11 cellular contexts compared by ENCODE assay signal in the genomic region with DNA sequence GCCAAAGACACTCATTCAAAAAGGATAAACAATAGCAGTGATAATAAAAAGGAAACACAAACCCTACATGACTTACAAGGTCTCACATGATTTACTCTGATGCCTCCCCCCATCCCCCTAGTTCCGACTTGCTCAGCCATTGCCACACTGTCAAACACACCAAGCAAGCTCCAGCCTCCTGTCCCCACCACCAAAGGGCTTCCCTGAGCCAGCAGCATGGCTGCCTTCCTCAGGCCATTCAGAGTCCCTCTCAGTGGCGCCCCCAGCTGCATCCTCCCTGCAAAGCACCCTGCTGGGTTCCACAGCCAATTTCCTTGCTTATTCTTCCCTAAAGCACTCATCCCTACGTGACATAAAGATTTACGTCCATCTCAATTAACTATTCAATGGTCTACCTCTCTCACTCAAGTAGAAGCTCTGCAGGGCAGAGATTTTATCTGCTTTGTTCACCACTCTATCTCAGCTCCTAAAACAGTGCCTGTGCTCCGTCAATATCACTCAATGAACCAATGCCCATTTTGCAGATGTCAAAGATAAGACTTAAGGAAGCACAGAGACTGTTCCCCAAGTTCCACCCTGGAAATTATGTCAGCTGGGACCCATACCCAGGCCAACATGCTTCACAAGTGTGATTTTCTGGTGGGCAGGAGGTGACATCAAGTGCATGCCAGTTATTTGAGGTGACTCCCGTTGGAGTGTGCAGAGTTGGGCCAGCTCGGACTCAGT.
DNase-seq lines count a peak whose midpoint lies in the region; ATAC-seq, FAIRE-seq and TF ChIP-seq lines count a peak whose summit lies in the region.
"Had no signal": no experiment of that assay in that cellular context is flagged by ENCODE, and none has a peak within 500 bp of the region (broad histone marks: within the 10 kb centered on the region; RNA-seq: fewer than 3 reads in every experiment).

No MANE protein-coding gene starts in this region.

- H3K27me3 ChIP-seq in H9 (ENCODE audit: insufficient read depth, low read length): no peaks in the 10 kb centered on the region
- H3K27me3 ChIP-seq: breast epithelium had no signal

- no peak overlapping the region for H3K9ac ChIP-seq in H9 (ENCODE audit: extremely low read depth, insufficient read length, low read length)

- H2AK5ac ChIP-seq in H9 (ENCODE audit: insufficient read length, low read length): no peak overlapping the region

- H3K27ac Mint-ChIP-seq in H9 (peak overlapping the region; percentile 4 to 38 (median 23); a peak in 3 of 7 replicates), endothelial cell (ENCODE audit: unreplicated experiment) (peak overlapping the region; percentile 89)

- no peak overlapping the region for H2BK5ac ChIP-seq in H9 (ENCODE audit: insufficient read length, low read length)

- H4K8ac ChIP-seq in H9 (replicated peaks; ENCODE audit: insufficient read length, low read depth, low read length): no peak overlapping the region

- H3K4me3 ChIP-seq in mesodermal cell (ENCODE audit: extremely low read depth, insufficient read depth, low read length, poor library complexity, severe bottlenecking): no peak overlapping the region
- H3K4me3 ChIP-seq: breast epithelium had no signal

- WGBS in H9 (ENCODE audit: extremely low coverage, insufficient read length, low lambda C conversion rate): no CpG with 5 or more reads among the region's 7 CpGs
- WGBS in mesodermal cell (ENCODE audit: insufficient coverage in 2 of 2), 2 experiments: 86 to 95% methylated on average over 7 of the region's 7 CpGs

- H2BK20ac ChIP-seq in H9 (ENCODE audit: low read depth, low read length, poor library complexity, severe bottlenecking): no peak overlapping the region

- no peak overlapping the region for H4K91ac ChIP-seq in H9 (ENCODE audit: insufficient read length, low read depth, low read length)

- no peak overlapping the region for H3K18ac ChIP-seq in H9 (ENCODE audit: insufficient read length, low read depth, low read length)

- no peak overlapping the region for H2BK15ac ChIP-seq in H9 (ENCODE audit: low read depth, low read length)

- no peak for FAIRE-seq in D721Med (lab: Jason Lieb, UNC)
- FAIRE-seq: endothelial cell of umbilical vein had no signal

- no peak overlapping the region for H3K4ac ChIP-seq in H9 (ENCODE audit: low read depth, low read length)

- H3K79me1 ChIP-seq in H9 (ENCODE audit: insufficient read depth, low read depth, low read length, poor library complexity, severe bottlenecking): no peaks in the 10 kb centered on the region

- H3K36me3 ChIP-seq in mesodermal cell (ENCODE audit: control insufficient read depth, insufficient read depth, low read length): no peaks in the 10 kb centered on the region
- H3K36me3 ChIP-seq: breast epithelium had no signal

- no peaks in the 10 kb centered on the region for H4K20me1 ChIP-seq in H9 (ENCODE audit: control insufficient read depth, insufficient read depth, insufficient read length)

- H3K23ac ChIP-seq in H9 (ENCODE audit: insufficient read length, low read depth, low read length): no peak overlapping the region

- no peak overlapping the region for H3K27ac ChIP-seq in H9 (ENCODE audit: insufficient read length, low read depth, low read length)
- H3K27ac ChIP-seq in mesodermal cell (ENCODE audit: low read depth, low read length, severe bottlenecking): peak overlapping the region; percentile 83

- no peak overlapping the region for H4K5ac ChIP-seq in H9 (ENCODE audit: insufficient read length, low read depth, low read length)

- H3K4me1 Mint-ChIP-seq in H9 (peaks cover 12 to 14% of the 10 kb centered on the region in 2 experiments), endothelial cell (ENCODE audit: unreplicated experiment) (peaks cover 49% of the 10 kb centered on the region)

- peaks cover 3 to 6% of the 10 kb centered on the region in 2 experiments; a peak in 1 of 5 replicates for H3K9me3 Mint-ChIP-seq in H9
- no peaks in the 10 kb centered on the region for H3K9me3 Mint-ChIP-seq in endothelial cell (ENCODE audit: unreplicated experiment)

- no peaks in the 10 kb centered on the region for H3K23me2 ChIP-seq in H9 (ENCODE audit: insufficient read length, low read depth, low read length, poor library complexity, severe bottlenecking)

- H2BK120ac ChIP-seq in H9 (ENCODE audit: low read depth, low read length, poor library complexity, severe bottlenecking): no peak overlapping the region

- H3T11ph ChIP-seq in H9 (ENCODE audit: low read length): no peak overlapping the region

- no peak overlapping the region for H3K56ac ChIP-seq in H9 (ENCODE audit: insufficient read length, low read depth, low read length)

- H3K4me3 Mint-ChIP-seq in H9 (no peak overlapping the region), endothelial cell (ENCODE audit: unreplicated experiment) (no peak overlapping the region)

- H3K4me2 ChIP-seq in H9 (ENCODE audit: insufficient read depth, insufficient read length, low read length): no peak overlapping the region

- H3K9me3 ChIP-seq in H9 (ENCODE audit: control insufficient read depth, low read depth, low read length) (no peaks in the 10 kb centered on the region), mesodermal cell (ENCODE audit: control insufficient read depth, low read length) (peaks cover under 1% of the 10 kb centered on the region)
- H3K9me3 ChIP-seq: breast epithelium had no signal

- no peak overlapping the region; the same call in 1 of the 2 replicates for H3K14ac ChIP-seq in H9 (ENCODE audit: insufficient read depth, low read length)

- DNase-seq in D721Med (ENCODE audit: insufficient read length, low spot score): no peak
- DNase-seq in H9: peak; percentile 37
- peak; percentile 38 for DNase-seq in endothelial cell (ENCODE audit: low spot score)
- no peak for DNase-seq in A172 (ENCODE audit: low spot score)
- no peak for DNase-seq in MV-4-11 (lab: John Stamatoyannopoulos, UW)
- DNase-seq: Karpas-422, NCI-H2107 had no signal

- TF ChIP-seq CTCF in D721Med (IDR thresholded peaks at IDR 0.05; ENCODE audit: insufficient read depth, missing control alignments): peak; percentile 19
- peak; percentile 65 for TF ChIP-seq CTCF in H9 (conservative IDR thresholded peaks at IDR 0.05)
- peak; percentile 49 for TF ChIP-seq CTCF in endothelial cell (IDR thresholded peaks at IDR 0.05; ENCODE audit: unreplicated experiment)

- no peak overlapping the region for H2AFZ ChIP-seq in H9 (ENCODE audit: low read length)

- ATAC-seq in HG03045 (IDR thresholded peaks at IDR 0.05; ENCODE audit: unreplicated experiment): no peak

- H3K36me3 Mint-ChIP-seq in H9 (ENCODE audit: insufficient read depth in 1 of 3, low read depth in 3 of 3): peaks cover 12 to 43% (median 29%) of the 10 kb centered on the region in 3 experiments; a peak in 6 of 7 replicates
- peaks cover 4% of the 10 kb centered on the region for H3K36me3 Mint-ChIP-seq in endothelial cell (ENCODE audit: low read depth, unreplicated experiment)

- H2BK12ac ChIP-seq in H9 (ENCODE audit: insufficient read length, low read depth, low read length): no peak overlapping the region

- H3K27me3 Mint-ChIP-seq in H9 (ENCODE audit: low read depth): no peaks in the 10 kb centered on the region
- peaks cover 2% of the 10 kb centered on the region for H3K27me3 Mint-ChIP-seq in endothelial cell (ENCODE audit: unreplicated experiment)

- H3K4me1 ChIP-seq in H9 (ENCODE audit: insufficient read depth, low read length) (no peaks in the 10 kb centered on the region), mesodermal cell (ENCODE audit: control insufficient read depth, insufficient read depth, low read length, poor library complexity, severe bottlenecking) (peaks cover 27% of the 10 kb centered on the region)
- H3K4me1 ChIP-seq: breast epithelium had no signal

- H3K79me2 ChIP-seq in H9 (ENCODE audit: insufficient read depth, low read length): no peaks in the 10 kb centered on the region

Comparison
In these comparisons a context has a peak if more than half of its experiments do, and no peak if none do; other contexts are left out.
1. DNase-seq: peak in H9 (single experiment) and endothelial cell (single experiment); none in D721Med (single experiment), A172 (single experiment) and MV-4-11 (single experiment).
2. Peak in every context shown above with its lines, with median percentiles within 50 percentile points of each other: CTCF ChIP-seq.